ENCODE assay signal across 34 cellular contexts in genomic region chr1:13983393-13983792, GRCh38.
"Had no signal": no experiment of that assay in that cellular context is flagged by ENCODE, and none has a peak within 500 bp of the region (broad histone marks: within the 10 kb centered on the region; RNA-seq: fewer than 3 reads in every experiment).

No MANE protein-coding gene starts in this region.

- H3K9me3 ChIP-seq: MG63 had no signal

- H3K27me3 ChIP-seq: MG63 had no signal

- H3K27ac ChIP-seq: KMS-11 had no signal

- H3K9ac ChIP-seq: KMS-11 had no signal

- DNase-seq: Karpas-422, Kasumi-1, MG63, MM.1S, MV-4-11, NCI-H1048, NCI-H1092, NCI-H1092 treated with DMSO at 0.1 percent for 48 hours, NCI-H1105, NCI-H1105 treated with DMSO at 0.1 percent for 48 hours, NCI-H1417, NCI-H1417 treated with DMSO at 0.1 percent for 48 hours, NCI-H1436, NCI-H1436 treated with DMSO at 0.1 percent for 48 hours, NCI-H146, NCI-H1694, NCI-H1694 treated with DMSO at 0.1 percent for 48 hours, NCI-H187, NCI-H187 treated with DMSO at 0.1 percent for 48 hours, NCI-H1930, NCI-H2029, NCI-H2029 treated with DMSO at 0.1 percent for 48 hours, NCI-H2081, NCI-H2081 treated with DMSO at 0.1 percent for 48 hours, NCI-H2107, NCI-H2171, NCI-H2171 treated with DMSO at 0.1 percent for 48 hours, NCI-H2227 treated with DMSO at 0.1 percent for 48 hours, NCI-H226, NCI-H345, NCI-H446, NCI-H446 treated with DMSO at 0.1 percent for 48 hours, NCI-H510A had no signal

- H3K36me3 ChIP-seq: MG63 had no signal

- H3K4me3 ChIP-seq: MG63 had no signal

- H3K4me2 ChIP-seq: KMS-11 had no signal
